9 cellular contexts compared by ENCODE assay signal in genomic region chr9:114894206-114894605, GRCh38. TPM values are rescaled to one million over a fixed set of nuclear protein-coding genes. Genes with fewer than 3 reads are reported as not detected.
A peak's percentile ranks its signal among the peaks of the same experiment; 100 is the strongest.
DNase-seq lines count a peak whose midpoint lies in the region; ATAC-seq lines count a peak whose summit lies in the region.
"Had no signal": no experiment of that assay in that cellular context is flagged by ENCODE, and none has a peak within 500 bp of the region (broad histone marks: within the 10 kb centered on the region; RNA-seq: fewer than 3 reads in every experiment).

No MANE protein-coding gene starts in this region.

- in situ Hi-C loops in SK-MEL-5 (cut with HindIII; ENCODE audit: low pct_unique_long_range_greater_than_20kb, low sequenced_read_pairs): no loop called here

- CTCF ChIA-PET in activated naive CD4-positive, alpha-beta T cell treated with anti-CD3 and anti-CD28 coated beads, Interleukin-2, amount 10 ng/mL, durations not matched to agents 7 days and 5 days (lab: Charles Lee): interaction anchor here (1.7 kb wide), 1 partner anchor 213 kb away, joined by 11 read pairs; the partner anchor contains the start of gene TEX48

- no peak for ATAC-seq in stimulated activated naive B cell treated with anti-CD40 and anti-IgM and Interleukin-4, amounts not matched to agents 10 μg/mL and 1 μg/mL and 100 μg/mL, for 72 hours (replicated peaks)
- no peak for ATAC-seq in HG03378 (IDR thresholded peaks at IDR 0.05; ENCODE audit: unreplicated experiment)

- H3K9me3 Mint-ChIP-seq in activated naive CD4-positive, alpha-beta T cell treated with anti-CD3 and anti-CD28 coated beads, Interleukin-2, amount 10 ng/mL, durations not matched to agents 7 days and 5 days: peaks cover 28% of the 10 kb centered on the region
- H3K9me3 Mint-ChIP-seq in stimulated activated naive B cell treated with anti-CD40 and anti-IgM and Interleukin-4, amounts not matched to agents 10 μg/mL and 1 μg/mL and 100 μg/mL, for 72 hours: peaks cover 4 to 9% of the 10 kb centered on the region in 2 donors

- peak overlapping the region; percentile 77 for H3K27ac Mint-ChIP-seq in activated naive CD4-positive, alpha-beta T cell treated with anti-CD3 and anti-CD28 coated beads, Interleukin-2, amount 10 ng/mL, durations not matched to agents 7 days and 5 days
- peak overlapping the region; percentile 91 for H3K27ac Mint-ChIP-seq in stimulated activated naive B cell treated with anti-CD40 and anti-IgM and Interleukin-4, amounts not matched to agents 10 μg/mL and 1 μg/mL and 100 μg/mL, for 72 hours

- H3K27me3 Mint-ChIP-seq in activated naive CD4-positive, alpha-beta T cell treated with anti-CD3 and anti-CD28 coated beads, Interleukin-2, amount 10 ng/mL, durations not matched to agents 7 days and 5 days: no peaks in the 10 kb centered on the region
- no peaks in the 10 kb centered on the region for H3K27me3 Mint-ChIP-seq in stimulated activated naive B cell treated with anti-CD40 and anti-IgM and Interleukin-4, amounts not matched to agents 10 μg/mL and 1 μg/mL and 100 μg/mL, for 72 hours

- H3K4me1 Mint-ChIP-seq in activated naive CD4-positive, alpha-beta T cell treated with anti-CD3 and anti-CD28 coated beads, Interleukin-2, amount 10 ng/mL, durations not matched to agents 7 days and 5 days: peaks cover 22% of the 10 kb centered on the region
- peaks cover 48 to 59% of the 10 kb centered on the region in 2 donors for H3K4me1 Mint-ChIP-seq in stimulated activated naive B cell treated with anti-CD40 and anti-IgM and Interleukin-4, amounts not matched to agents 10 μg/mL and 1 μg/mL and 100 μg/mL, for 72 hours

- peaks cover 51% of the 10 kb centered on the region for H3K36me3 Mint-ChIP-seq in activated naive CD4-positive, alpha-beta T cell treated with anti-CD3 and anti-CD28 coated beads, Interleukin-2, amount 10 ng/mL, durations not matched to agents 7 days and 5 days
- H3K36me3 Mint-ChIP-seq in stimulated activated naive B cell treated with anti-CD40 and anti-IgM and Interleukin-4, amounts not matched to agents 10 μg/mL and 1 μg/mL and 100 μg/mL, for 72 hours: peaks cover 2 to 9% of the 10 kb centered on the region in 2 donors

- no peak overlapping the region for H3K4me3 Mint-ChIP-seq in activated naive CD4-positive, alpha-beta T cell treated with anti-CD3 and anti-CD28 coated beads, Interleukin-2, amount 10 ng/mL, durations not matched to agents 7 days and 5 days
- peak overlapping the region in 1 of 2 donors; percentile 15 for H3K4me3 Mint-ChIP-seq in stimulated activated naive B cell treated with anti-CD40 and anti-IgM and Interleukin-4, amounts not matched to agents 10 μg/mL and 1 μg/mL and 100 μg/mL, for 72 hours

- no peak for DNase-seq in activated naive CD4-positive, alpha-beta T cell treated with anti-CD3 and anti-CD28 coated beads, Interleukin-2, amount 10 ng/mL, durations not matched to agents 7 days and 5 days
- no peak for DNase-seq in activated naive CD4-positive, alpha-beta T cell treated with Interleukin-2 at 50 U/mL for 16 hours
- peak; percentile 45 for DNase-seq in SK-MEL-5 (ENCODE audit: low read depth, low spot score)
- DNase-seq in fibroblast of gingiva (ENCODE audit: low read depth): peak; percentile 54
- no peak for DNase-seq in stimulated activated naive B cell treated with anti-CD40 and anti-IgM and Interleukin-4, amounts not matched to agents 10 μg/mL and 1 μg/mL and 100 μg/mL, for 72 hours
- no peak for DNase-seq in nucleus accumbens (lab: John Stamatoyannopoulos, UW)
- DNase-seq in SIG-M5 treated with dmso at 0.1 percent for 504 hours (lab: John Stamatoyannopoulos, UW; ENCODE audit: unreplicated experiment): no peak
- DNase-seq: activated CD8-positive, alpha-beta memory T cell treated with anti-CD3 and anti-CD28 coated beads for 24 hours had no signal

RNA-seq across cellular contexts. Expression of gene TNFSF8, which starts 36.2 kb away (rescaled TPM):
- not detected in 2 replicates for total RNA-seq in SK-MEL-5 (2014; rRNA removed; shearing (Covaris generic))
- not detected in 2 replicates for polyA plus RNA-seq in SK-MEL-5 (2015; cell fraction: cytosol; rRNA removed)
- polyA plus RNA-seq in SK-MEL-5 (2015; cell fraction: nucleus; rRNA removed): 0.41 TPM in 1 of 2 replicates, not detected in the other

Comparison
In these comparisons a context has a peak if more than half of its experiments do, and no peak if none do; other contexts are left out.
1. DNase-seq: peak in SK-MEL-5 (single experiment) and fibroblast of gingiva (single experiment); none in activated naive CD4-positive, alpha-beta T cell treated with anti-CD3 and anti-CD28 coated beads, Interleukin-2, amount 10 ng/mL, durations not matched to agents 7 days and 5 days (single experiment), activated naive CD4-positive, alpha-beta T cell treated with Interleukin-2 at 50 U/mL for 16 hours (single experiment), stimulated activated naive B cell treated with anti-CD40 and anti-IgM and Interleukin-4, amounts not matched to agents 10 μg/mL and 1 μg/mL and 100 μg/mL, for 72 hours (single experiment), nucleus accumbens (0 of 56) and SIG-M5 treated with dmso at 0.1 percent for 504 hours (single experiment).